ENCODE assay signal across 17 cellular contexts in the genomic region with DNA sequence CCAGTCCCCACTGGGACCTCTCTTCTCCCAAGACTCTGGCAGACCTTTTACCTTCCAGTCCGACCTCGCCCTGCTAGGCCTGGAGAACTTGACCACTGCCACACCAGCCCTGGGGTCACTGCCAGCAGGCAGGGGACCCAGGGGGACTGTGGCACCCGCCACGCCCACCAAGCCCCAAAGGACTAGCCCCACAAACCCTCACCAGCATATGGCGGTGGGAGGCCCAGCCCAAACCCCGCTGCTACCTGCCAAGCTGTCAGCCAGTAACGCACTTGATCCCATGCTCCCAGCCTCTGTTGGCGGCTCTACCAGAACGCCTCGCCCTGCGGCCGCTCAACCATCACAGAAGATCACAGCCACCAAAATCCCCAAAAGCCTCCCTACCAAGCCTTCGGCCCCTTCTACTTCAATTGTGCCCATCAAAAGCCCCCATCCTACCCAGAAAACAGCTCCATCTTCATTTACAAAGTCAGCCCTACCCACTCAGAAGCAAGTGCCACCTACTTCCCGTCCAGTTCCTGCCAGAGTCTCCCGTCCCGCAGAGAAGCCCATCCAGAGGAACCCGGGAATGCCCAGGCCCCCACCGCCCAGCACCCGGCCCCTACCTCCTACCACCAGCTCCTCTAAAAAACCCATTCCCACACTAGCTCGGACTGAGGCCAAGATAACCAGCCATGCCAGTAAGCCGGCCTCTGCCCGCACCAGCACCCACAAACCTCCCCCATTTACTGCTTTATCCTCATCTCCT. TPM values are rescaled to one million over a fixed set of nuclear protein-coding genes. Genes with fewer than 3 reads are reported as not detected.
A peak's percentile ranks its signal among the peaks of the same experiment; 100 is the strongest.
DNase-seq lines count a peak whose midpoint lies in the region; ATAC-seq, FAIRE-seq and TF ChIP-seq lines count a peak whose summit lies in the region.
"Had no signal": no experiment of that assay in that cellular context is flagged by ENCODE, and none has a peak within 500 bp of the region (broad histone marks: within the 10 kb centered on the region; RNA-seq: fewer than 3 reads in every experiment).

No MANE protein-coding gene starts in this region.

- H3K4me3 Mint-ChIP-seq in CD14-positive monocyte (no peak overlapping the region), HFFc6 (no peak overlapping the region)
- H3K4me3 Mint-ChIP-seq: B cell; CD8-positive, alpha-beta memory T cell had no signal

- FAIRE-seq in kidney (lab: Jason Lieb, UNC) = no peak
- FAIRE-seq: G401.6 had no signal

- H3K9ac ChIP-seq in kidney (ENCODE audit: low read length in 2 of 2) = no peak overlapping the region

- H3K36me3 ChIP-seq in kidney (ENCODE audit: control insufficient read depth in 1 of 2, insufficient read depth in 2 of 2, low read length in 2 of 2) (no peaks in the 10 kb centered on the region), thoracic aorta (no peaks in the 10 kb centered on the region)

- H3K4me3 ChIP-seq in kidney (ENCODE audit: low read length in 2 of 2) = no peak overlapping the region
- H3K4me3 ChIP-seq in thoracic aorta = no peak overlapping the region
- H3K4me3 ChIP-seq: HAP-1 had no signal

- no peaks in the 10 kb centered on the region for H3K9me3 Mint-ChIP-seq in CD14-positive monocyte
- no peaks in the 10 kb centered on the region for H3K9me3 Mint-ChIP-seq in HFFc6

- H3K4me1 Mint-ChIP-seq in CD14-positive monocyte (no peaks in the 10 kb centered on the region), HFFc6 (ENCODE audit: low read depth) (peaks cover 53% of the 10 kb centered on the region)
- H3K4me1 Mint-ChIP-seq: B cell; CD8-positive, alpha-beta memory T cell had no signal

- TF ChIP-seq CTCF in CD14-positive monocyte (IDR thresholded peaks at IDR 0.05) = no peak
- TF ChIP-seq CTCF in HFFc6 (IDR thresholded peaks at IDR 0.05) = no peak
- no peak for TF ChIP-seq CTCF in kidney (IDR thresholded peaks at IDR 0.05; ENCODE audit: borderline replicate concordance, extremely low read depth, insufficient read depth)
- TF ChIP-seq CTCF in thoracic aorta (IDR thresholded peaks at IDR 0.05) = no peak
- TF ChIP-seq CTCF in GM20000 (IDR thresholded peaks at IDR 0.05; ENCODE audit: extremely low read depth, missing control alignments) = no peak

- intact Hi-C loops in CD14-positive monocyte (cut with micrococcal nuclease) = no loop called here
- intact Hi-C loops in kidney (cut with DNase I) = no loop called here

- DNase-seq in CD14-positive monocyte (ENCODE audit: low spot score) (peak; percentile 34), HFFc6 (no peak), kidney (peak; percentile 54), thoracic aorta (ENCODE audit: low spot score) (no peak), GM20000 (ENCODE audit: low spot score) (no peak), AG08395 (ENCODE audit: low spot score) (no peak), LoVo (ENCODE audit: low spot score) (no peak)
- DNase-seq: CD8-positive, alpha-beta memory T cell; DND-41; KBM-7; NCI-H146; NCI-H2081 treated with DMSO at 0.1 percent for 48 hours; NCI-H524 had no signal

- H3K4me1 ChIP-seq in kidney (ENCODE audit: control insufficient read depth in 1 of 2, insufficient read depth in 1 of 2, low read depth in 1 of 2, low read length in 2 of 2) = peaks cover 20 to 27% of the 10 kb centered on the region in 2 donors
- H3K4me1 ChIP-seq in thoracic aorta (ENCODE audit: control insufficient read depth in 1 of 2, low read depth in 2 of 2) = peaks cover 28 to 83% of the 10 kb centered on the region in 2 donors
- H3K4me1 ChIP-seq: HAP-1 had no signal

- H3K27ac Mint-ChIP-seq in CD14-positive monocyte (peak overlapping the region in 1 of 7 donors; percentile 66), HFFc6 (peak overlapping the region; percentile 68; the same call in 1 of the 2 replicates)
- H3K27ac Mint-ChIP-seq: B cell had no signal

- no peaks in the 10 kb centered on the region for H3K36me3 Mint-ChIP-seq in CD14-positive monocyte
- H3K36me3 Mint-ChIP-seq in HFFc6 (ENCODE audit: low read depth) = peaks cover 8% of the 10 kb centered on the region
- H3K36me3 Mint-ChIP-seq: CD8-positive, alpha-beta memory T cell had no signal

- no peaks in the 10 kb centered on the region for H3K27me3 ChIP-seq in thoracic aorta (replicated peaks; ENCODE audit: insufficient read depth)

- H3K27me3 Mint-ChIP-seq in CD14-positive monocyte (ENCODE audit: low read depth in 3 of 3) (peaks cover 2 to 6% (median 4%) of the 10 kb centered on the region in 3 donors), HFFc6 (ENCODE audit: insufficient read depth) (peaks cover 4% of the 10 kb centered on the region)

- no peak for ATAC-seq in thoracic aorta (ENCODE audit: insufficient number of reproducible peaks, low FRiP score, low read depth)
- ATAC-seq: Panc1 had no signal

- H3K9me3 ChIP-seq in kidney (ENCODE audit: control insufficient read depth in 1 of 2, low read length in 2 of 2) (no peaks in the 10 kb centered on the region), thoracic aorta (no peaks in the 10 kb centered on the region)
- H3K9me3 ChIP-seq: HAP-1 had no signal

- H3K27ac ChIP-seq in kidney (ENCODE audit: low read depth in 2 of 2, low read length in 2 of 2) (no peak overlapping the region), thoracic aorta (peak overlapping the region; percentile 32 to 68)

RNA-seq across cellular contexts. Expression of a gene that starts 13.1 kb away (rescaled TPM):
- polyA plus RNA-seq in CD14-positive monocyte = not detected
- 10 to 100 TPM; 22.2 to 24.1 (median 23.4) TPM for total RNA-seq in HFFc6 (2021; fragmentation: NEBNext Ultra II Directional; extraction: Animal tissue kit (Norgen Biotek cat#: 25700))
- 45.6 TPM for total RNA-seq in kidney
- 13.6 TPM for polyA plus RNA-seq in kidney (ENCODE audit: insufficient read depth, low read depth, low replicate concordance)
- total RNA-seq in thoracic aorta = 10 to 100 TPM; 18.5 to 57.1 TPM
- polyA plus RNA-seq: CD8-positive, alpha-beta memory T cell had no signal

Comparison
In these comparisons a context has a peak if more than half of its experiments do, and no peak if none do; other contexts are left out.
1. DNase-seq: peak in CD14-positive monocyte (single experiment) and kidney (single experiment); none in HFFc6 (single experiment), thoracic aorta (single experiment), GM20000 (single experiment), AG08395 (single experiment) and LoVo (single experiment).
2. H3K27ac ChIP-seq: peak in thoracic aorta (2 of 2); none in kidney (0 of 2).